Comparison of ENCODE assay signal across 1 cellular context in genomic region chr14:31047503-31047902, GRCh38.
TF ChIP-seq lines count a peak whose summit lies in the region.

No MANE protein-coding gene starts in this region.

TF ChIP-seq in HepG2, 621 proteins besides CTCF, POLR2A, EP300 and RAD21 (continued from another document):
- no peak for TF ChIP-seq FIP1L1 (IDR thresholded peaks at IDR 0.05; ENCODE audit: borderline replicate concordance, insufficient read depth, low read depth, low read length)
- 0 out of 2 replicates have a peak, but pooled peaks have one; percentile 17 for TF ChIP-seq ZNF687 (CRISPR knock-in tag; IDR thresholded peaks at IDR 0.05)
- TF ChIP-seq KDM5A (IDR thresholded peaks at IDR 0.05; ENCODE audit: borderline replicate concordance, low read length): no peak
TF ChIP-seq in HepG2: peak in this region for 7.
